20 cellular contexts compared by ENCODE assay signal in the genomic region with DNA sequence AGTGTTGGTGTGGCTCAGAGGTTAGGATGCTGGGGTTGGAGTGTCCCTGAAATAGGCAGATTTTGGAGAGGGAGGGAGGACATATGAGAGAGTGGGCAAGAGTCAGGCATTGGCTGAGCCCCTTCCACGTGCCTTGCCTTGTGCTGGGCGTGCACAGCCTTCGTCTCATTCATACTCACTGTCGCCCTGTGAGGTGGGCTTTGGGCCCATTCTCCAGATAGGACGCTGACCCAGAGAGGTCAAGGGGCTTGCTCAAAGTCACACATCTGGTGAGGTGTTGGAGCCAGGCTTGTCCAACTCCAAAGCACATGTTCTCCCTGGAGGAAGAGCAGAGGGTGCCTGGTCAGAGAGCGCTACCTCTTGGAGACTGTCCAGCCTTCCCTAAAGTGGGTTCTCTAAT.
DNase-seq lines count a peak whose midpoint lies in the region; ATAC-seq and TF ChIP-seq lines count a peak whose summit lies in the region.
"Had no signal": no experiment of that assay in that cellular context is flagged by ENCODE, and none has a peak within 500 bp of the region (broad histone marks: within the 10 kb centered on the region; RNA-seq: fewer than 3 reads in every experiment).

No MANE protein-coding gene starts in this region.

- no peaks in the 10 kb centered on the region for H3K36me3 ChIP-seq in IMR-90 (ENCODE audit: control insufficient read depth, insufficient read depth, low read length)
- H3K36me3 ChIP-seq in sigmoid colon = no peaks in the 10 kb centered on the region
- H3K36me3 ChIP-seq: right lobe of liver had no signal

- H2BK5ac ChIP-seq in IMR-90 (ENCODE audit: low read depth, low read length, poor library complexity, severe bottlenecking) = no peak overlapping the region

- H3K9me3 ChIP-seq in IMR-90 (ENCODE audit: control insufficient read depth, insufficient read depth, low read length) = no peaks in the 10 kb centered on the region
- no peaks in the 10 kb centered on the region for H3K9me3 ChIP-seq in sigmoid colon
- H3K9me3 ChIP-seq: right lobe of liver had no signal

- H3K27ac ChIP-seq in IMR-90 (ENCODE audit: insufficient read depth, low read length) (no peak overlapping the region), sigmoid colon (no peak overlapping the region)
- H3K27ac ChIP-seq: PC-9, right lobe of liver had no signal

- no peak for TF ChIP-seq POLR2A in IMR-90 (IDR thresholded peaks at IDR 0.05; ENCODE audit: low read depth, low read length)
- no peak for TF ChIP-seq POLR2A in sigmoid colon (IDR thresholded peaks at IDR 0.05)

- no peaks in the 10 kb centered on the region; the same call in 1 of the 2 replicates for H3K9me1 ChIP-seq in IMR-90 (ENCODE audit: insufficient read depth, low read length)

- dilution Hi-C loops in IMR-90 (cut with HindIII; ENCODE audit: low sequenced_read_pairs, unreplicated experiment) = no loop called here

- H3K4me3 Mint-ChIP-seq in activated CD8-positive, alpha-beta memory T cell treated with anti-CD3 and anti-CD28 coated beads, Interleukin-2, amount 10 ng/mL, durations not matched to agents 7 days and 5 days = no peak overlapping the region
- H3K4me3 Mint-ChIP-seq: neural crest cell, WTC11 had no signal

- no peak overlapping the region for H2BK15ac ChIP-seq in IMR-90 (ENCODE audit: low read depth, low read length)

- H3K4me1 ChIP-seq in IMR-90 (ENCODE audit: control insufficient read depth, insufficient read depth, low read length) (no peaks in the 10 kb centered on the region), sigmoid colon (peaks cover 0 to 8% (median 6%) of the 10 kb centered on the region in 4 donors)

- ATAC-seq in activated CD8-positive, alpha-beta memory T cell treated with anti-CD3 and anti-CD28 coated beads, Interleukin-2, amount 10 ng/mL, durations not matched to agents 7 days and 5 days = no peak
- ATAC-seq in IMR-90 (ENCODE audit: low read depth) = no peak
- ATAC-seq in left lobe of liver = no peak
- ATAC-seq: WTC11 had no signal

- H2BK120ac ChIP-seq in IMR-90 (ENCODE audit: low read depth, low read length) = no peak overlapping the region

- no peak overlapping the region for H3K27ac Mint-ChIP-seq in activated CD8-positive, alpha-beta memory T cell treated with anti-CD3 and anti-CD28 coated beads, Interleukin-2, amount 10 ng/mL, durations not matched to agents 7 days and 5 days
- H3K27ac Mint-ChIP-seq: WTC11 had no signal

- H3K4ac ChIP-seq in IMR-90 (ENCODE audit: low read depth, low read length) = no peak overlapping the region

- no peak overlapping the region for H3K23ac ChIP-seq in IMR-90 (ENCODE audit: low read depth, low read length)

- in situ Hi-C loops in IMR-90 (cut with MboI; ENCODE audit: low sequenced_read_pairs) = no loop called here

- H2BK20ac ChIP-seq in IMR-90 (ENCODE audit: low read depth, low read length) = no peak overlapping the region

- H3K4me2 ChIP-seq in IMR-90 (ENCODE audit: low read depth, low read length) = no peak overlapping the region
- H3K4me2 ChIP-seq: PC-9 had no signal

- no peak overlapping the region for H4K91ac ChIP-seq in IMR-90 (ENCODE audit: insufficient read depth, low read depth, low read length)

- intact Hi-C loops in IMR-90 (cut with micrococcal nuclease) = no loop called here
- intact Hi-C loops in sigmoid colon (cut with DNase I) = no loop called here

- TF ChIP-seq EP300 in sigmoid colon (IDR thresholded peaks at IDR 0.05) = no peak

- no peaks in the 10 kb centered on the region for H3K36me3 Mint-ChIP-seq in activated CD8-positive, alpha-beta memory T cell treated with anti-CD3 and anti-CD28 coated beads, Interleukin-2, amount 10 ng/mL, durations not matched to agents 7 days and 5 days
- H3K36me3 Mint-ChIP-seq: WTC11 had no signal

- BruUV-seq in IMR-90 (replicated peaks; lab: Mats Ljungman, UMichigan) = no TSS peak

- H3K4me1 Mint-ChIP-seq in activated CD8-positive, alpha-beta memory T cell treated with anti-CD3 and anti-CD28 coated beads, Interleukin-2, amount 10 ng/mL, durations not matched to agents 7 days and 5 days = no peaks in the 10 kb centered on the region
- H3K4me1 Mint-ChIP-seq: neural crest cell, WTC11 had no signal

- peaks cover 1% of the 10 kb centered on the region for H3K27me3 Mint-ChIP-seq in activated CD8-positive, alpha-beta memory T cell treated with anti-CD3 and anti-CD28 coated beads, Interleukin-2, amount 10 ng/mL, durations not matched to agents 7 days and 5 days

- TF ChIP-seq CTCF in IMR-90 (conservative IDR thresholded peaks at IDR 0.05; ENCODE audit: low read depth, low read length) = no peak
- no peak for TF ChIP-seq CTCF in sigmoid colon (IDR thresholded peaks at IDR 0.05)

- no peaks in the 10 kb centered on the region for H4K20me1 ChIP-seq in IMR-90 (ENCODE audit: insufficient read depth, low read length)

- no peak overlapping the region for H3K18ac ChIP-seq in IMR-90 (ENCODE audit: low read depth, low read length)

- DNase-seq in activated CD8-positive, alpha-beta memory T cell treated with anti-CD3 and anti-CD28 coated beads, Interleukin-2, amount 10 ng/mL, durations not matched to agents 7 days and 5 days = peak; percentile 19
- no peak for DNase-seq in activated CD8-positive, alpha-beta memory T cell treated with anti-CD3 and anti-CD28 coated beads, Interleukin-2, amount 50 U/mL, for 4 hours
- DNase-seq in IMR-90 = no peak
- DNase-seq in left lobe of liver (ENCODE audit: low spot score) = peak; percentile 29
- DNase-seq in sigmoid colon = peak; percentile 56
- no peak for DNase-seq in kidney tubule cell (ENCODE audit: low spot score)
- DNase-seq in MV-4-11 (lab: John Stamatoyannopoulos, UW) = no peak
- DNase-seq in Kasumi-1 (lab: John Stamatoyannopoulos, UW) = no peak
- DNase-seq: DMS53, GDM1, NCI-H1105, NCI-H2029, NCI-H526, PC-9, SHP77 treated with DMSO at 0.1 percent for 48 hours, T1000, trophoblast cell had no signal

- H3K56ac ChIP-seq in IMR-90 (ENCODE audit: extremely low read depth, insufficient read depth, low read length) = no peak overlapping the region

- peaks cover 15% of the 10 kb centered on the region for H3K27me3 ChIP-seq in IMR-90 (ENCODE audit: control insufficient read depth, insufficient read depth, low read length)
- no peaks in the 10 kb centered on the region for H3K27me3 ChIP-seq in sigmoid colon
- H3K27me3 ChIP-seq: right lobe of liver had no signal

- no peaks in the 10 kb centered on the region for H3K79me1 ChIP-seq in IMR-90 (ENCODE audit: low read depth in 1 of 2, low read length in 2 of 2)

- CTCF ChIA-PET in activated CD8-positive, alpha-beta memory T cell treated with anti-CD3 and anti-CD28 coated beads, Interleukin-2, amount 10 ng/mL, durations not matched to agents 7 days and 5 days (lab: Charles Lee) = no interaction called here
- CTCF ChIA-PET in IMR-90 (lab: Yijun Ruan, JAX) = no interaction called here

- H4K5ac ChIP-seq in IMR-90 (ENCODE audit: low read depth, low read length) = no peak overlapping the region

- no peak overlapping the region for H3K4me3 ChIP-seq in IMR-90 (ENCODE audit: insufficient read depth, low read depth, low read length)
- H3K4me3 ChIP-seq in sigmoid colon = no peak overlapping the region
- H3K4me3 ChIP-seq: PC-9, right lobe of liver had no signal

- H3K9ac ChIP-seq in IMR-90 (ENCODE audit: low read depth, low read length) = no peak overlapping the region

- no peak overlapping the region for H2AK5ac ChIP-seq in IMR-90 (ENCODE audit: low read depth, low read length)

- no peak overlapping the region for H4K8ac ChIP-seq in IMR-90 (ENCODE audit: low read depth in 2 of 2, low read length in 2 of 2)

- H2AFZ ChIP-seq in IMR-90 (replicated peaks; ENCODE audit: low read length, poor library complexity) = peak overlapping the region; percentile 33
- H2AFZ ChIP-seq: PC-9 had no signal

- POLR2A ChIA-PET in IMR-90 (lab: Charles Lee; ENCODE audit: unreplicated experiment) = interaction anchor here (0.7 kb wide), 1 partner anchor 223 kb away, joined by 9 read pairs; no protein-coding TSS in a partner anchor

- no peak overlapping the region for H2AK9ac ChIP-seq in IMR-90 (replicated peaks; ENCODE audit: low read depth, low read length, poor library complexity)

- H3K9me3 Mint-ChIP-seq in activated CD8-positive, alpha-beta memory T cell treated with anti-CD3 and anti-CD28 coated beads, Interleukin-2, amount 10 ng/mL, durations not matched to agents 7 days and 5 days (ENCODE audit: low read depth) = no peaks in the 10 kb centered on the region
- H3K9me3 Mint-ChIP-seq: neural crest cell, WTC11 had no signal

- no peak overlapping the region for H3K14ac ChIP-seq in IMR-90 (replicated peaks; ENCODE audit: low read depth, low read length)

- WGBS in IMR-90 (ENCODE audit: extremely low coverage in 2 of 2, insufficient read length in 1 of 2), 2 experiments = 70% methylated on average over 2 of the region's 6 CpGs; no CpG with 5 or more reads in 1 of the 2 experiments
- WGBS in sigmoid colon, 2 donors = 87 to 92% methylated on average over 6 of the region's 6 CpGs

- no peak for TF ChIP-seq RAD21 in IMR-90 (IDR thresholded peaks at IDR 0.05; ENCODE audit: low read length)

TF ChIP-seq in IMR-90, 13 proteins besides CTCF, POLR2A, EP300 and RAD21 (continues in another document):
- TF ChIP-seq USF2 (IDR thresholded peaks at IDR 0.05; ENCODE audit: low read depth, low read length) (no peak), SMC3 (IDR thresholded peaks at IDR 0.05; ENCODE audit: low read depth, low read length) (no peak), MAZ (IDR thresholded peaks at IDR 0.05; ENCODE audit: borderline replicate concordance, low read depth, low read length) (no peak), MXI1 (IDR thresholded peaks at IDR 0.05; ENCODE audit: borderline replicate concordance, low read depth, low read length) (no peak), RFX5 (IDR thresholded peaks at IDR 0.05; ENCODE audit: low read depth, low read length) (no peak), CEBPB (IDR thresholded peaks at IDR 0.05; ENCODE audit: low read depth, low read length) (no peak), NFE2L2 (IDR thresholded peaks at IDR 0.05; ENCODE audit: low read depth, low read length) (no peak), FOS (IDR thresholded peaks at IDR 0.05; ENCODE audit: low read depth, low read length) (no peak), BHLHE40 (IDR thresholded peaks at IDR 0.05; ENCODE audit: low read depth, low read length) (no peak), RCOR1 (IDR thresholded peaks at IDR 0.05; ENCODE audit: insufficient replicate concordance, low read length) (no peak), MAFK (IDR thresholded peaks at IDR 0.05; ENCODE audit: low read depth, low read length) (no peak)

Comparison
In these comparisons a context has a peak if more than half of its experiments do, and no peak if none do; other contexts are left out.
1. DNase-seq: peak in activated CD8-positive, alpha-beta memory T cell treated with anti-CD3 and anti-CD28 coated beads, Interleukin-2, amount 10 ng/mL, durations not matched to agents 7 days and 5 days (single experiment), left lobe of liver (single experiment) and sigmoid colon (single experiment); none in activated CD8-positive, alpha-beta memory T cell treated with anti-CD3 and anti-CD28 coated beads, Interleukin-2, amount 50 U/mL, for 4 hours (single experiment), IMR-90 (single experiment), kidney tubule cell (single experiment), MV-4-11 (single experiment) and Kasumi-1 (0 of 2).